Comparison of ENCODE assay signal across 1 cellular context in genomic region chr10:97318772-97319651, GRCh38.
A peak's percentile ranks its signal among the peaks of the same experiment; 100 is the strongest.
TF ChIP-seq lines count a peak whose summit lies in the region.

TSS of gene FRAT1 (plus strand) at chr10:97319271. CDS start at chr10:97319454, 183 bp downstream.

TF ChIP-seq in HepG2, 621 proteins besides CTCF, POLR2A, EP300 and RAD21 (continued from another document and continues in another):
- TF ChIP-seq, protein P1, sequence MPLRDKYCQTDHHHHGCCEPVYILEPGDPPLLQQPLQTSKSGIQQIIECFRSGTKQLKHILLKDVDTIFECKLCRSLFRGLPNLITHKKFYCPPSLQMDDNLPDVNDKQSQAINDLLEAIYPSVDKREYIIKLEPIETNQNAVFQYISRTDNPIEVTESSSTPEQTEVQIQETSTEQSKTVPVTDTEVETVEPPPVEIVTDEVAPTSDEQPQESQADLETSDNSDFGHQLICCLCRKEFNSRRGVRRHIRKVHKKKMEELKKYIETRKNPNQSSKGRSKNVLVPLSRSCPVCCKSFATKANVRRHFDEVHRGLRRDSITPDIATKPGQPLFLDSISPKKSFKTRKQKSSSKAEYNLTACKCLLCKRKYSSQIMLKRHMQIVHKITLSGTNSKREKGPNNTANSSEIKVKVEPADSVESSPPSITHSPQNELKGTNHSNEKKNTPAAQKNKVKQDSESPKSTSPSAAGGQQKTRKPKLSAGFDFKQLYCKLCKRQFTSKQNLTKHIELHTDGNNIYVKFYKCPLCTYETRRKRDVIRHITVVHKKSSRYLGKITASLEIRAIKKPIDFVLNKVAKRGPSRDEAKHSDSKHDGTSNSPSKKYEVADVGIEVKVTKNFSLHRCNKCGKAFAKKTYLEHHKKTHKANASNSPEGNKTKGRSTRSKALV (CRISPR knock-in tag; IDR thresholded peaks at IDR 0.05): no peak
- TF ChIP-seq HBP1 (CRISPR knock-in tag; IDR thresholded peaks at IDR 0.05; ENCODE audit: low read depth) (peak; percentile 62; the same call in 1 of the 2 replicates), POLR2AphosphoS5 (IDR thresholded peaks at IDR 0.05; ENCODE audit: low read depth, low read length) (peak; percentile 60; the same call in 1 of the 2 replicates), ZNF780A (CRISPR knock-in tag; IDR thresholded peaks at IDR 0.05) (no peak), ZNF792 (CRISPR knock-in tag; IDR thresholded peaks at IDR 0.05) (no peak), EHMT2 (IDR thresholded peaks at IDR 0.05; ENCODE audit: borderline replicate concordance, low read depth, low read length) (no peak), RFX5 (IDR thresholded peaks at IDR 0.05; ENCODE audit: low read depth, low read length) (0 out of 2 replicates have a peak, but pooled peaks have one; percentile 30), CC2D1A (CRISPR knock-in tag; IDR thresholded peaks at IDR 0.05) (no peak), ZNF672 (CRISPR knock-in tag; IDR thresholded peaks at IDR 0.05) (no peak), PAX8 (CRISPR knock-in tag; IDR thresholded peaks at IDR 0.05; ENCODE audit: borderline replicate concordance) (no peak), ZNF12 (CRISPR knock-in tag; IDR thresholded peaks at IDR 0.05) (no peak), ZNF121 (CRISPR knock-in tag; IDR thresholded peaks at IDR 0.05) (no peak), BHLHE40 (IDR thresholded peaks at IDR 0.05; ENCODE audit: low read length) (peak; percentile 96), ZNF343 (CRISPR knock-in tag; IDR thresholded peaks at IDR 0.05) (no peak), ZNF570 (CRISPR knock-in tag; IDR thresholded peaks at IDR 0.05; ENCODE audit: borderline replicate concordance) (no peak), REXO4 (CRISPR knock-in tag; IDR thresholded peaks at IDR 0.05; ENCODE audit: borderline replicate concordance) (no peak), ZNF552 (CRISPR knock-in tag; IDR thresholded peaks at IDR 0.05; ENCODE audit: borderline replicate concordance) (no peak), MTF2 (CRISPR knock-in tag; IDR thresholded peaks at IDR 0.05; ENCODE audit: borderline replicate concordance) (no peak), DNMT1 (CRISPR knock-in tag; IDR thresholded peaks at IDR 0.05) (no peak), ZNF253 (CRISPR knock-in tag; IDR thresholded peaks at IDR 0.05; ENCODE audit: borderline replicate concordance) (no peak), SMARCC2 (IDR thresholded peaks at IDR 0.05) (no peak), ZFAT (CRISPR knock-in tag; conservative IDR thresholded peaks at IDR 0.05) (no peak), NKX3-1 (CRISPR knock-in tag; IDR thresholded peaks at IDR 0.05) (no peak), REPIN1 (CRISPR knock-in tag; IDR thresholded peaks at IDR 0.05; ENCODE audit: borderline replicate concordance, low read depth) (no peak), SRY (CRISPR knock-in tag; IDR thresholded peaks at IDR 0.05) (0 out of 2 replicates have a peak, but pooled peaks have one; percentile 48), ZFX (CRISPR knock-in tag; IDR thresholded peaks at IDR 0.05; ENCODE audit: low read depth) (peak; percentile 33; the same call in 1 of the 2 replicates), TOPORS (CRISPR knock-in tag; IDR thresholded peaks at IDR 0.05) (no peak), RARG (CRISPR knock-in tag; IDR thresholded peaks at IDR 0.05; ENCODE audit: low read depth) (no peak), SRSF1 (optimal IDR thresholded peaks at IDR 0.05; ENCODE audit: low read depth, low read length) (no peak), KDM6A (CRISPR knock-in tag; IDR thresholded peaks at IDR 0.05; ENCODE audit: low read depth) (no peak), SKI (IDR thresholded peaks at IDR 0.05; ENCODE audit: partially characterized antibody) (peak; percentile 46), NFIC (IDR thresholded peaks at IDR 0.05; ENCODE audit: low read length) (no peak), ZBTB14 (CRISPR knock-in tag; IDR thresholded peaks at IDR 0.05) (no peak), ZNF569 (CRISPR knock-in tag; IDR thresholded peaks at IDR 0.05; ENCODE audit: borderline replicate concordance) (no peak), E2F1 (CRISPR knock-in tag; IDR thresholded peaks at IDR 0.05) (no peak), ZNF451 (CRISPR knock-in tag; IDR thresholded peaks at IDR 0.05) (peak; percentile 26; the same call in 1 of the 2 replicates), MIER2 (CRISPR knock-in tag; IDR thresholded peaks at IDR 0.05) (no peak), ZBTB21 (CRISPR knock-in tag; IDR thresholded peaks at IDR 0.05) (no peak), RBFOX2 (IDR thresholded peaks at IDR 0.05; ENCODE audit: low read depth, low read length) (peak; percentile 80), HNRNPL (IDR thresholded peaks at IDR 0.05; ENCODE audit: low read depth, low read length) (no peak)
- TF ChIP-seq, protein P2, sequence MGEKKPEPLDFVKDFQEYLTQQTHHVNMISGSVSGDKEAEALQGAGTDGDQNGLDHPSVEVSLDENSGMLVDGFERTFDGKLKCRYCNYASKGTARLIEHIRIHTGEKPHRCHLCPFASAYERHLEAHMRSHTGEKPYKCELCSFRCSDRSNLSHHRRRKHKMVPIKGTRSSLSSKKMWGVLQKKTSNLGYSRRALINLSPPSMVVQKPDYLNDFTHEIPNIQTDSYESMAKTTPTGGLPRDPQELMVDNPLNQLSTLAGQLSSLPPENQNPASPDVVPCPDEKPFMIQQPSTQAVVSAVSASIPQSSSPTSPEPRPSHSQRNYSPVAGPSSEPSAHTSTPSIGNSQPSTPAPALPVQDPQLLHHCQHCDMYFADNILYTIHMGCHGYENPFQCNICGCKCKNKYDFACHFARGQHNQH (CRISPR knock-in tag; IDR thresholded peaks at IDR 0.05): peak; percentile 23; the same call in 1 of the 2 replicates
- TF ChIP-seq, protein P3, sequence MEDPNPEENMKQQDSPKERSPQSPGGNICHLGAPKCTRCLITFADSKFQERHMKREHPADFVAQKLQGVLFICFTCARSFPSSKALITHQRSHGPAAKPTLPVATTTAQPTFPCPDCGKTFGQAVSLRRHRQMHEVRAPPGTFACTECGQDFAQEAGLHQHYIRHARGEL (CRISPR knock-in tag; IDR thresholded peaks at IDR 0.05): no peak
- TF ChIP-seq, protein P4, sequence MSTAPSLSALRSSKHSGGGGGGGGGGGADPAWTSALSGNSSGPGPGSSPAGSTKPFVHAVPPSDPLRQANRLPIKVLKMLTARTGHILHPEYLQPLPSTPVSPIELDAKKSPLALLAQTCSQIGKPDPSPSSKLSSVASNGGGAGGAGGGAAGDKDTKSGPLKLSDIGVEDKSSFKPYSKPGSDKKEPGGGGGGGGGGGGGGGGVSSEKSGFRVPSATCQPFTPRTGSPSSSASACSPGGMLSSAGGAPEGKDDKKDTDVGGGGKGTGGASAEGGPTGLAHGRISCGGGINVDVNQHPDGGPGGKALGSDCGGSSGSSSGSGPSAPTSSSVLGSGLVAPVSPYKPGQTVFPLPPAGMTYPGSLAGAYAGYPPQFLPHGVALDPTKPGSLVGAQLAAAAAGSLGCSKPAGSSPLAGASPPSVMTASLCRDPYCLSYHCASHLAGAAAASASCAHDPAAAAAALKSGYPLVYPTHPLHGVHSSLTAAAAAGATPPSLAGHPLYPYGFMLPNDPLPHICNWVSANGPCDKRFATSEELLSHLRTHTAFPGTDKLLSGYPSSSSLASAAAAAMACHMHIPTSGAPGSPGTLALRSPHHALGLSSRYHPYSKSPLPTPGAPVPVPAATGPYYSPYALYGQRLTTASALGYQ (CRISPR knock-in tag; IDR thresholded peaks at IDR 0.05): 0 out of 2 replicates have a peak, but pooled peaks have one; percentile 18
- TF ChIP-seq, protein P5, sequence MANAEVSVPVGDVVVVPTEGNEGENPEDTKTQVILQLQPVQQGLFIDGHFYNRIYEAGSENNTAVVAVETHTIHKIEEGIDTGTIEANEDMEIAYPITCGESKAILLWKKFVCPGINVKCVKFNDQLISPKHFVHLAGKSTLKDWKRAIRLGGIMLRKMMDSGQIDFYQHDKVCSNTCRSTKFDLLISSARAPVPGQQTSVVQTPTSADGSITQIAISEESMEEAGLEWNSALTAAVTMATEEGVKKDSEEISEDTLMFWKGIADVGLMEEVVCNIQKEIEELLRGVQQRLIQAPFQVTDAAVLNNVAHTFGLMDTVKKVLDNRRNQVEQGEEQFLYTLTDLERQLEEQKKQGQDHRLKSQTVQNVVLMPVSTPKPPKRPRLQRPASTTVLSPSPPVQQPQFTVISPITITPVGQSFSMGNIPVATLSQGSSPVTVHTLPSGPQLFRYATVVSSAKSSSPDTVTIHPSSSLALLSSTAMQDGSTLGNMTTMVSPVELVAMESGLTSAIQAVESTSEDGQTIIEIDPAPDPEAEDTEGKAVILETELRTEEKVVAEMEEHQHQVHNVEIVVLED (CRISPR knock-in tag; IDR thresholded peaks at IDR 0.05; ENCODE audit: borderline replicate concordance): peak; percentile 51; the same call in 1 of the 2 replicates
- TF ChIP-seq, protein P6, sequence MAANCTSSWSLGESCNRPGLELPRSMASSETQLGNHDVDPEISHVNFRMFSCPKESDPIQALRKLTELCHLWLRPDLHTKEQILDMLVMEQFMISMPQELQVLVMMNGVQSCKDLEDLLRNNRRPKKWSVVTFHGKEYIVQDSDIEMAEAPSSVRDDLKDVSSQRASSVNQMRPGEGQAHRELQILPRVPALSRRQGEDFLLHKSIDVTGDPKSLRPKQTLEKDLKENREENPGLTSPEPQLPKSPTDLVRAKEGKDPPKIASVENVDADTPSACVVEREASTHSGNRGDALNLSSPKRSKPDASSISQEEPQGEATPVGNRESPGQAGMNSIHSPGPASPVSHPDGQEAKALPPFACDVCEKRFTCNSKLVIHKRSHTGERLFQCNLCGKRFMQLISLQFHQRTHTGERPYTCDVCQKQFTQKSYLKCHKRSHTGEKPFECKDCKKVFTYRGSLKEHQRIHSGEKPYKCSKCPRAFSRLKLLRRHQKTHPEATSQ (CRISPR knock-in tag; IDR thresholded peaks at IDR 0.05; ENCODE audit: borderline replicate concordance): no peak
- TF ChIP-seq, protein P7, sequence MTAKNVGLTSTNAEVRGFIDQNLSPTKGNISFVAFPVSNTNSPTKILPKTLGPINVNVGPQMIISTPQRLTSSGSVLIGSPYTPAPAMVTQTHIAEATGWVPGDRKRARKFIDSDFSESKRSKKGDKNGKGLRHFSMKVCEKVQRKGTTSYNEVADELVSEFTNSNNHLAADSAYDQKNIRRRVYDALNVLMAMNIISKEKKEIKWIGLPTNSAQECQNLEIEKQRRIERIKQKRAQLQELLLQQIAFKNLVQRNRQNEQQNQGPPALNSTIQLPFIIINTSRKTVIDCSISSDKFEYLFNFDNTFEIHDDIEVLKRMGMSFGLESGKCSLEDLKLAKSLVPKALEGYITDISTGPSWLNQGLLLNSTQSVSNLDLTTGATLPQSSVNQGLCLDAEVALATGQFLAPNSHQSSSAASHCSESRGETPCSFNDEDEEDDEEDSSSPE (CRISPR knock-in tag; IDR thresholded peaks at IDR 0.05): 0 out of 2 replicates have a peak, but pooled peaks have one; percentile 26
- TF ChIP-seq, protein P8, sequence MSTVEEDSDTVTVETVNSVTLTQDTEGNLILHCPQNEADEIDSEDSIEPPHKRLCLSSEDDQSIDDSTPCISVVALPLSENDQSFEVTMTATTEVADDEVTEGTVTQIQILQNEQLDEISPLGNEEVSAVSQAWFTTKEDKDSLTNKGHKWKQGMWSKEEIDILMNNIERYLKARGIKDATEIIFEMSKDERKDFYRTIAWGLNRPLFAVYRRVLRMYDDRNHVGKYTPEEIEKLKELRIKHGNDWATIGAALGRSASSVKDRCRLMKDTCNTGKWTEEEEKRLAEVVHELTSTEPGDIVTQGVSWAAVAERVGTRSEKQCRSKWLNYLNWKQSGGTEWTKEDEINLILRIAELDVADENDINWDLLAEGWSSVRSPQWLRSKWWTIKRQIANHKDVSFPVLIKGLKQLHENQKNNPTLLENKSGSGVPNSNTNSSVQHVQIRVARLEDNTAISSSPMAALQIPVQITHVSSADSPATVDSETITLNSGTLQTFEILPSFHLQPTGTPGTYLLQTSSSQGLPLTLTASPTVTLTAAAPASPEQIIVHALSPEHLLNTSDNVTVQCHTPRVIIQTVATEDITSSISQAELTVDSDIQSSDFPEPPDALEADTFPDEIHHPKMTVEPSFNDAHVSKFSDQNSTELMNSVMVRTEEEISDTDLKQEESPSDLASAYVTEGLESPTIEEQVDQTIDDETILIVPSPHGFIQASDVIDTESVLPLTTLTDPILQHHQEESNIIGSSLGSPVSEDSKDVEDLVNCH (CRISPR knock-in tag; IDR thresholded peaks at IDR 0.05): no peak
